ENCODE assay signal across 15 cellular contexts in the genomic region with DNA sequence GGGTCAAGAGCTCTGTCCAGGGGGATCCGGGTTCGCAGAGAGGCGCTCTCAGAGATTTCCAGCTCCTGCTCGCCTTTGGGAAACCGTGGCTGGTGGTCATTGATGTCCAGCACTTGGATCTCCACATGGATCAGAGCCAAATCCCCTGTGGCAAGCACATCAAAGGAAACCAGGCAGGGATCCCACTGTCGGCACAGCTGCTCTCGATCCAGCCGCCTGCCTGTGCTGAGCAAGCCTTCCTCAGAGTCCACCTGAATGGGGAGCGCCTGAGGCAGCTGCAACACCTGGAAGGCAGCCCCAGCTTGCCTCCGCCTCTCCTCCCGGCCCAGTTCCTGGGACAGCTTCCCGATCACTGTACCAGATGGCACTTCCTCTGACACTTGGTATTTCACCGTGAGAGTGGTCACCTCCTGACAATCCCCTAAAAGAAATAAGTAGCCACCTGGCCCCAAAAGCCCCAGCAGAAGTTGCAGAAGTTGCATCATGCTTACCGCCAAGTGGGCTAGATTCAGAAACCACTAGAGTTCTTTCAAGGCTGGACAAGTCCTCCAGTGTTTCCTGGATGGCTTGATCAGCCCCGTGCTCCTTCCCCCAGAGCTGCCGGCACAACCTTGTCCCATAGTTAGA. TPM values are rescaled to one million over a fixed set of nuclear protein-coding genes. Genes with fewer than 3 reads are reported as not detected.
DNase-seq lines count a peak whose midpoint lies in the region; TF ChIP-seq lines count a peak whose summit lies in the region.
"Had no signal": no experiment of that assay in that cellular context is flagged by ENCODE, and none has a peak within 500 bp of the region (broad histone marks: within the 10 kb centered on the region; RNA-seq: fewer than 3 reads in every experiment).

No MANE protein-coding gene starts in this region.

- peak overlapping the region; percentile 86 for H3K27ac Mint-ChIP-seq in activated naive CD4-positive, alpha-beta T cell treated with anti-CD3 and anti-CD28 coated beads, Interleukin-2, amount 10 ng/mL, durations not matched to agents 7 days and 5 days

- TF ChIP-seq CTCF in adrenal gland (IDR thresholded peaks at IDR 0.05): no peak
- no peak for TF ChIP-seq CTCF in spleen (IDR thresholded peaks at IDR 0.05 in 8 of 11, conservative IDR thresholded peaks at IDR 0.05 in 3 of 11)

- H3K27ac ChIP-seq in adrenal gland (peak overlapping the region in 3 of 5 donors; percentile 9 to 75 (median 42)), spleen (peak overlapping the region; percentile 41 to 82 (median 71))
- H3K27ac ChIP-seq: C4-2B, hepatocyte had no signal

- H3K9me3 ChIP-seq in adrenal gland (replicated peaks in 1 of 3) (no peaks in the 10 kb centered on the region), spleen (no peaks in the 10 kb centered on the region)

- H3K4me3 Mint-ChIP-seq in activated naive CD4-positive, alpha-beta T cell treated with anti-CD3 and anti-CD28 coated beads, Interleukin-2, amount 10 ng/mL, durations not matched to agents 7 days and 5 days: peak overlapping the region; percentile 77

- no peak for TF ChIP-seq POLR2A in adrenal gland (IDR thresholded peaks at IDR 0.05)
- TF ChIP-seq POLR2A in spleen (IDR thresholded peaks at IDR 0.05): no peak

- H3K4me1 ChIP-seq in adrenal gland (replicated peaks in 1 of 2) (peaks cover 0 to 12% of the 10 kb centered on the region in 2 donors), spleen (peaks cover 31 to 88% (median 59%) of the 10 kb centered on the region in 6 donors)

- no peaks in the 10 kb centered on the region for H3K36me3 Mint-ChIP-seq in activated naive CD4-positive, alpha-beta T cell treated with anti-CD3 and anti-CD28 coated beads, Interleukin-2, amount 10 ng/mL, durations not matched to agents 7 days and 5 days

- H3K36me3 ChIP-seq in adrenal gland (replicated peaks in 1 of 2): no peaks in the 10 kb centered on the region
- H3K36me3 ChIP-seq in spleen: peaks cover 0 to 8% (median 0%) of the 10 kb centered on the region in 6 donors

- no peak for DNase-seq in activated naive CD4-positive, alpha-beta T cell treated with anti-CD3 and anti-CD28 coated beads, Interleukin-2, amount 10 ng/mL, durations not matched to agents 7 days and 5 days
- DNase-seq in activated naive CD4-positive, alpha-beta T cell treated with anti-CD3 and anti-CD28 coated beads, Interleukin-2, amount 50 U/mL, for 16 hours: no peak
- DNase-seq in NCI-H146 treated with DMSO at 0.1 percent for 48 hours (lab: John Stamatoyannopoulos, UW; ENCODE audit: unreplicated experiment) (peak; percentile 11), adrenal gland (no peak), spleen (no peak), hepatic stellate cell (ENCODE audit: low spot score) (no peak), head of caudate nucleus (no peak), amniotic stem cell (lab: John Stamatoyannopoulos, UW) (no peak)
- DNase-seq: effector CD8-positive, alpha-beta T cell; midbrain; NCI-H2171 treated with DMSO at 0.1 percent for 48 hours; SHP77 treated with DMSO at 0.1 percent for 48 hours had no signal

- intact Hi-C loops in adrenal gland (cut with DNase I): loop anchor here (5.0 to 10.0 kb wide), 4 partner anchors 73 to 275 kb away; a partner anchor contains a TSS
- intact Hi-C loops in spleen (cut with DNase I; ENCODE audit: low total_unique reads): loop anchor here (10.0 kb wide), 1 partner anchor 73 kb away; no protein-coding TSS in a partner anchor
- intact Hi-C loops in head of caudate nucleus (cut with DNase I): no loop called here

- H3K4me3 ChIP-seq in adrenal gland (peak overlapping the region in 1 of 4 donors; percentile 20), spleen (peak overlapping the region; percentile 37 to 64 (median 40))
- H3K4me3 ChIP-seq: hepatocyte had no signal

- WGBS in adrenal gland, 4 donors: 60 to 81% (median 64%) methylated on average over 12 to 16 of the region's 16 CpGs
- 48 to 57% (median 51%) methylated on average over 15 to 16 of the region's 16 CpGs for WGBS in spleen, 5 donors

- H3K27me3 ChIP-seq in adrenal gland: no peaks in the 10 kb centered on the region
- H3K27me3 ChIP-seq in spleen (replicated peaks in 1 of 7): no peaks in the 10 kb centered on the region
- H3K27me3 ChIP-seq: hepatocyte had no signal

- H3K27me3 Mint-ChIP-seq in activated naive CD4-positive, alpha-beta T cell treated with anti-CD3 and anti-CD28 coated beads, Interleukin-2, amount 10 ng/mL, durations not matched to agents 7 days and 5 days: peaks cover 3% of the 10 kb centered on the region

- CTCF ChIA-PET in activated naive CD4-positive, alpha-beta T cell treated with anti-CD3 and anti-CD28 coated beads, Interleukin-2, amount 10 ng/mL, durations not matched to agents 7 days and 5 days (lab: Charles Lee): interaction anchor here (0.9 to 10.4 kb wide), 11 partner anchors 9 to 264 kb away, joined by 3 to 155 read pairs (median 5); a partner anchor contains a TSS

- H3K9me3 Mint-ChIP-seq in activated naive CD4-positive, alpha-beta T cell treated with anti-CD3 and anti-CD28 coated beads, Interleukin-2, amount 10 ng/mL, durations not matched to agents 7 days and 5 days: no peaks in the 10 kb centered on the region
- H3K9me3 Mint-ChIP-seq: H9 had no signal

- H3K4me1 Mint-ChIP-seq in activated naive CD4-positive, alpha-beta T cell treated with anti-CD3 and anti-CD28 coated beads, Interleukin-2, amount 10 ng/mL, durations not matched to agents 7 days and 5 days: peaks cover 59% of the 10 kb centered on the region

RNA-seq across cellular contexts. Expression of a gene that starts 0.5 kb away (rescaled TPM):
- total RNA-seq in adrenal gland: 10 to 100 TPM in 6 of 8 donors, 1 to 10 TPM in 2; 7.3 to 18.4 (median 15.9) TPM
- polyA plus RNA-seq in adrenal gland: 1 to 10 TPM; 3.3 to 4.5 (median 4.0) TPM
- total RNA-seq in spleen: 10 to 100 TPM; 21.3 to 72.0 (median 39.5) TPM
- 1 to 10 TPM; 2.1 to 5.2 (median 3.4) TPM for polyA plus RNA-seq in spleen
- total RNA-seq: H9 had no signal

RNA-seq across cellular contexts. Expression of a gene that starts 11.4 kb away (rescaled TPM):
- total RNA-seq in adrenal gland: 100 to 1,000 TPM in 2 of 8 donors, 10 to 100 TPM in 6; 71.3 to 110 (median 83.6) TPM
- polyA plus RNA-seq in adrenal gland: 100 to 1,000 TPM in 1 of 3 donors, 10 to 100 TPM in 2; 21.6 to 122 (median 26.2) TPM
- 10 to 100 TPM; 42.5 to 60.2 (median 45.8) TPM for total RNA-seq in spleen
- polyA plus RNA-seq in spleen: 10 to 100 TPM; 13.6 to 24.3 (median 21.8) TPM

RNA-seq across cellular contexts. Expression of a gene that starts 33.8 kb away (rescaled TPM):
- total RNA-seq in adrenal gland (100 to 1,000 TPM; 102 to 162 (median 114) TPM), spleen (100 to 1,000 TPM; 101 to 194 (median 149) TPM)
- polyA plus RNA-seq in adrenal gland (10 to 100 TPM; 65.2 to 73.2 (median 70.8) TPM), spleen (10 to 100 TPM; 36.1 to 83.3 (median 69.7) TPM)

RNA-seq across cellular contexts. Expression of a gene that starts 55.3 kb away (rescaled TPM):
- total RNA-seq in adrenal gland: 10 to 100 TPM; 23.3 to 92.5 (median 58.7) TPM
- polyA plus RNA-seq in adrenal gland: 10 to 100 TPM; 28.5 to 92.8 (median 40.5) TPM
- 10 to 100 TPM; 26.7 to 35.7 (median 31.7) TPM for total RNA-seq in spleen
- polyA plus RNA-seq in spleen: 10 to 100 TPM; 13.9 to 29.9 (median 19.7) TPM
